ENCODE assay signal across 18 cellular contexts in the genomic region with DNA sequence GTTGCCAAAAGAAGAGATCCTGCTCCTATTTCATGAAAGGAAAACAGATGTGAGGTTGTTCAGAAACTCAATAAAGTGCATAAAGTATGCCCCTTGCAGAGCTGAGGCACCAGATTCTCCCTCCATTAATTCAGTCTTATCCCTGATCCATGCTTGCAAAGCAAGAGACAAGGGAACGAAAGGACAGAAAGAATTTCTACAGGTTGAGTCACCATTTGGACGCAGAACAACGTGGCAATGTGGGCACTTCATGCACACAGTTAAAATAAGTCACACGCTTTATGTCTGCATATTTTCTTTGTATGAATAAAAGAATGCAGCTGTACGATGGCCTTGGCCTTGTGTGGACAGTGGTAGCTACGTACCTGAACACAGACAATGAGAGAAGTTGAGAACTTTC.
DNase-seq lines count a peak whose midpoint lies in the region; ATAC-seq and TF ChIP-seq lines count a peak whose summit lies in the region.
"Had no signal": no experiment of that assay in that cellular context is flagged by ENCODE, and none has a peak within 500 bp of the region (broad histone marks: within the 10 kb centered on the region; RNA-seq: fewer than 3 reads in every experiment).

No MANE protein-coding gene starts in this region.

- no peaks in the 10 kb centered on the region for H3K36me3 Mint-ChIP-seq in activated T-cell treated with anti-CD3 and anti-CD28 coated beads, Interleukin-2, amount 50 U/mL, for 24 hours (ENCODE audit: low read depth)
- H3K36me3 Mint-ChIP-seq: activated CD4-positive, alpha-beta memory T cell treated with anti-CD3 and anti-CD28 coated beads for 36 hours had no signal

- no peak overlapping the region for H3K27ac Mint-ChIP-seq in activated T-cell treated with anti-CD3 and anti-CD28 coated beads, Interleukin-2, amount 50 U/mL, for 24 hours
- H3K27ac Mint-ChIP-seq: activated CD4-positive, alpha-beta memory T cell treated with anti-CD3 and anti-CD28 coated beads for 36 hours; activated T-helper 1 cell treated with anti-CD3 and anti-CD28 coated beads, Interleukin-12 subunit alpha, Interleukin-12 subunit beta, Interleukin-2, Interleukin-4 antibody, amounts not matched to agents 30 ng/mL and 10 ng/mL and 1 ng/mL, durations not matched to agents 14 hours and 24 hours and 36 hours had no signal

- H3K9me3 ChIP-seq in MG63 = no peaks in the 10 kb centered on the region
- H3K9me3 ChIP-seq: uterus had no signal

- peak; percentile 89 for DNase-seq in ELR (ENCODE audit: low read depth)
- DNase-seq in MG63 = peak; percentile 33
- peak; percentile 23 to 73 for DNase-seq in cardiac fibroblast (ENCODE audit: low read depth in 2 of 2)
- DNase-seq in retinal pigment epithelial cell (ENCODE audit: low read depth) = peak; percentile 73
- no peak for DNase-seq in activated T-cell treated with anti-CD3 and anti-CD28 coated beads, Interleukin-2, amount 50 U/mL, for 24 hours
- no peak for DNase-seq in substantia nigra (lab: John Stamatoyannopoulos, UW)
- DNase-seq: activated CD4-positive, alpha-beta memory T cell treated with anti-CD3 and anti-CD28 coated beads for 36 hours; GF-D8; hippocampal formation; NCI-H2081 treated with DMSO at 0.1 percent for 48 hours; nucleus accumbens; SHP77 treated with DMSO at 0.1 percent for 48 hours; small intestine; stimulated activated naive CD4-positive, alpha-beta T cell; uterus had no signal

- H3K27ac ChIP-seq in substantia nigra (ENCODE audit: low read depth, low read length, poor library complexity, severe bottlenecking) = no peak overlapping the region
- H3K27ac ChIP-seq: uterus had no signal

- no peaks in the 10 kb centered on the region for H3K9me3 Mint-ChIP-seq in activated T-cell treated with anti-CD3 and anti-CD28 coated beads, Interleukin-2, amount 50 U/mL, for 24 hours
- H3K9me3 Mint-ChIP-seq: activated CD4-positive, alpha-beta memory T cell treated with anti-CD3 and anti-CD28 coated beads for 36 hours; activated T-helper 1 cell treated with anti-CD3 and anti-CD28 coated beads, Interleukin-12 subunit alpha, Interleukin-12 subunit beta, Interleukin-2, Interleukin-4 antibody, amounts not matched to agents 30 ng/mL and 10 ng/mL and 1 ng/mL, durations not matched to agents 14 hours and 24 hours and 36 hours had no signal

- H3K4me3 ChIP-seq in MG63 = no peak overlapping the region
- no peak overlapping the region for H3K4me3 ChIP-seq in cardiac fibroblast (replicated peaks in 1 of 2; ENCODE audit: low read depth in 2 of 2, low read length in 2 of 2)
- H3K4me3 ChIP-seq in retinal pigment epithelial cell (ENCODE audit: low read length) = no peak overlapping the region
- H3K4me3 ChIP-seq: uterus had no signal

- H3K36me3 ChIP-seq in MG63 = no peaks in the 10 kb centered on the region
- H3K36me3 ChIP-seq: uterus had no signal

- no peaks in the 10 kb centered on the region for H3K27me3 ChIP-seq in MG63
- H3K27me3 ChIP-seq: uterus had no signal

- ATAC-seq in HG02763 (IDR thresholded peaks at IDR 0.05; ENCODE audit: unreplicated experiment) = no peak

- no peaks in the 10 kb centered on the region for H3K4me1 Mint-ChIP-seq in activated T-cell treated with anti-CD3 and anti-CD28 coated beads, Interleukin-2, amount 50 U/mL, for 24 hours (ENCODE audit: low read depth)

- TF ChIP-seq CTCF in cardiac fibroblast (IDR thresholded peaks at IDR 0.05; ENCODE audit: low read depth, low read length) = no peak
- no peak for TF ChIP-seq CTCF in retinal pigment epithelial cell (conservative IDR thresholded peaks at IDR 0.05; ENCODE audit: low read depth, low read length)

- no peak overlapping the region for H3K4me3 Mint-ChIP-seq in activated T-cell treated with anti-CD3 and anti-CD28 coated beads, Interleukin-2, amount 50 U/mL, for 24 hours
- H3K4me3 Mint-ChIP-seq: activated CD4-positive, alpha-beta memory T cell treated with anti-CD3 and anti-CD28 coated beads for 36 hours; activated T-helper 1 cell treated with anti-CD3 and anti-CD28 coated beads, Interleukin-12 subunit alpha, Interleukin-12 subunit beta, Interleukin-2, Interleukin-4 antibody, amounts not matched to agents 30 ng/mL and 10 ng/mL and 1 ng/mL, durations not matched to agents 14 hours and 24 hours and 36 hours; dendritic cell treated with granulocyte-macrophage colony-stimulating factor and Interleukin-4, amounts not matched to agents 40 ng/mL and 50 ng/mL, for 4 days had no signal

- no peaks in the 10 kb centered on the region for H3K27me3 Mint-ChIP-seq in activated T-cell treated with anti-CD3 and anti-CD28 coated beads, Interleukin-2, amount 50 U/mL, for 24 hours
- H3K27me3 Mint-ChIP-seq: activated CD4-positive, alpha-beta memory T cell treated with anti-CD3 and anti-CD28 coated beads for 36 hours had no signal

Comparison
In these comparisons a context has a peak if more than half of its experiments do, and no peak if none do; other contexts are left out.
1. DNase-seq: peak in ELR (single experiment), MG63 (single experiment), cardiac fibroblast (2 of 2) and retinal pigment epithelial cell (single experiment); none in activated T-cell treated with anti-CD3 and anti-CD28 coated beads, Interleukin-2, amount 50 U/mL, for 24 hours (single experiment) and substantia nigra (0 of 49).